27 cellular contexts compared by ENCODE assay signal in genomic region chr9:115285806-115286205, GRCh38.
"Had no signal": no experiment of that assay in that cellular context is flagged by ENCODE, and none has a peak within 500 bp of the region (broad histone marks: within the 10 kb centered on the region; RNA-seq: fewer than 3 reads in every experiment).

No MANE protein-coding gene starts in this region.

- H3K4me3 Mint-ChIP-seq: nephron; neural progenitor cell; stimulated activated effector memory CD8-positive, alpha-beta T cell treated with anti-CD3 and anti-CD28 coated beads, Interleukin-12 subunit alpha, Interleukin-12 subunit beta, amount 100 ng/mL, for 72 hours; stimulated activated naive B cell treated with anti-CD40 and anti-IgM and Interleukin-4, amounts not matched to agents 10 μg/mL and 1 μg/mL and 100 μg/mL, for 72 hours; stimulated activated naive CD8-positive, alpha-beta T cell treated with anti-CD3 and anti-CD28 coated beads, Interleukin-15, Interleukin-2, amounts not matched to agents 100 ng/mL and 50 ng/mL, for 24 hours had no signal

- H3K4me3 ChIP-seq: neural progenitor cell, ovary, psoas muscle, right lobe of liver, sigmoid colon, stomach, thoracic aorta, thyroid gland, tibial nerve, upper lobe of left lung, vagina had no signal

- H3K27me3 ChIP-seq: neural progenitor cell, ovary, right lobe of liver, sigmoid colon, stomach, thyroid gland, tibial nerve, upper lobe of left lung, vagina had no signal

- H3K4me1 ChIP-seq: parathyroid adenoma, psoas muscle, right lobe of liver, sigmoid colon, thyroid gland, tibial nerve, upper lobe of left lung, vagina had no signal

- H3K4me2 ChIP-seq: neural progenitor cell had no signal

- H3K9me3 Mint-ChIP-seq: nephron; neural progenitor cell; stimulated activated effector memory CD8-positive, alpha-beta T cell treated with anti-CD3 and anti-CD28 coated beads, Interleukin-12 subunit alpha, Interleukin-12 subunit beta, amount 100 ng/mL, for 72 hours; stimulated activated naive CD8-positive, alpha-beta T cell treated with anti-CD3 and anti-CD28 coated beads, Interleukin-15, Interleukin-2, amounts not matched to agents 100 ng/mL and 50 ng/mL, for 24 hours had no signal

- DNase-seq: occipital lobe; ovary; posterior cingulate gyrus; psoas muscle; right cardiac atrium; right lobe of liver; sigmoid colon; small intestine; stimulated activated CD4-positive, alpha-beta T cell treated with anti-CD3 and anti-CD28 coated beads, Interleukin-15, amount 100 ng/mL, for 24 hours; stimulated activated CD4-positive, alpha-beta T cell treated with anti-CD3 and anti-CD28 coated beads, Interleukin-2, amount 100 ng/mL, for 24 hours; stimulated activated CD4-positive, alpha-beta T cell treated with anti-CD3 and anti-CD28 coated beads, Interleukin-2, amount 100 ng/mL, for 48 hours; stimulated activated CD4-positive, alpha-beta T cell treated with anti-CD3 and anti-CD28 coated beads, Interleukin-4, amount 100 ng/mL, for 24 hours; stimulated activated naive B cell treated with anti-CD40 and anti-IgM and Interleukin-4, amounts not matched to agents 10 μg/mL and 1 μg/mL and 100 μg/mL, for 72 hours; stimulated activated naive CD4-positive, alpha-beta T cell treated with Interleukin-2 at 50 U/mL for 16 hours; stomach; thyroid gland; trophoblast cell; upper lobe of left lung had no signal

- H3K9me3 ChIP-seq: ovary, psoas muscle, right lobe of liver, sigmoid colon, stomach, thoracic aorta, thyroid gland, tibial nerve, upper lobe of left lung, vagina had no signal

- H3K27ac ChIP-seq: neural progenitor cell, ovary, parathyroid adenoma, psoas muscle, right lobe of liver, sigmoid colon, stomach, thoracic aorta, thyroid gland, tibial nerve, upper lobe of left lung, vagina had no signal

- H2AFZ ChIP-seq: neural progenitor cell, parathyroid adenoma had no signal

- H3K4me1 Mint-ChIP-seq: stimulated activated effector memory CD8-positive, alpha-beta T cell treated with anti-CD3 and anti-CD28 coated beads, Interleukin-12 subunit alpha, Interleukin-12 subunit beta, amount 100 ng/mL, for 72 hours; stimulated activated naive B cell treated with anti-CD40 and anti-IgM and Interleukin-4, amounts not matched to agents 10 μg/mL and 1 μg/mL and 100 μg/mL, for 72 hours had no signal

- H3K36me3 Mint-ChIP-seq: neural progenitor cell; stimulated activated effector memory CD8-positive, alpha-beta T cell treated with anti-CD3 and anti-CD28 coated beads, Interleukin-12 subunit alpha, Interleukin-12 subunit beta, amount 100 ng/mL, for 72 hours; stimulated activated naive B cell treated with anti-CD40 and anti-IgM and Interleukin-4, amounts not matched to agents 10 μg/mL and 1 μg/mL and 100 μg/mL, for 72 hours had no signal

- H3K36me3 ChIP-seq: neural progenitor cell, ovary, right lobe of liver, sigmoid colon, stomach, thoracic aorta, thyroid gland, tibial nerve, upper lobe of left lung, vagina had no signal

- H3K9ac ChIP-seq: neural progenitor cell, parathyroid adenoma had no signal

- H3K27ac Mint-ChIP-seq: nephron; neural progenitor cell; progenitor cell of endocrine pancreas; stimulated activated effector memory CD8-positive, alpha-beta T cell treated with anti-CD3 and anti-CD28 coated beads, Interleukin-12 subunit alpha, Interleukin-12 subunit beta, amount 100 ng/mL, for 72 hours; stimulated activated naive B cell treated with anti-CD40 and anti-IgM and Interleukin-4, amounts not matched to agents 10 μg/mL and 1 μg/mL and 100 μg/mL, for 72 hours; stimulated activated naive CD8-positive, alpha-beta T cell treated with anti-CD3 and anti-CD28 coated beads, Interleukin-15, Interleukin-2, amounts not matched to agents 100 ng/mL and 50 ng/mL, for 24 hours had no signal

- H3K79me2 ChIP-seq: parathyroid adenoma had no signal
